In genomic region chr4:184795214-184795844, GRCh38 we compare ENCODE assay signal across 25 cellular contexts. TPM values are rescaled to one million over a fixed set of nuclear protein-coding genes. Genes with fewer than 3 reads are reported as not detected.
DNase-seq lines count a peak whose midpoint lies in the region; ATAC-seq, FAIRE-seq and TF ChIP-seq lines count a peak whose summit lies in the region.
"Had no signal": no experiment of that assay in that cellular context is flagged by ENCODE, and none has a peak within 500 bp of the region (broad histone marks: within the 10 kb centered on the region; RNA-seq: fewer than 3 reads in every experiment).

No MANE protein-coding gene starts in this region.

- TF ChIP-seq EP300 in stomach (IDR thresholded peaks at IDR 0.05): no peak

- no peak overlapping the region for H3K4me3 ChIP-seq in LNCaP clone FGC (ENCODE audit: low read depth, low read length)
- H3K4me3 ChIP-seq in ascending aorta: peak overlapping the region in 1 of 2 donors; percentile 31
- H3K4me3 ChIP-seq in stomach: no peak overlapping the region
- no peak overlapping the region for H3K4me3 ChIP-seq in kidney (ENCODE audit: low read length in 2 of 2)
- H3K4me3 ChIP-seq: HAP-1, lower lobe of right lung had no signal

- ATAC-seq in left lobe of liver (peak; percentile 2), HG02938 (IDR thresholded peaks at IDR 0.05; ENCODE audit: unreplicated experiment) (no peak)
- ATAC-seq: esophagus mucosa, lower lobe of right lung had no signal

- TF ChIP-seq POLR2A in stomach (IDR thresholded peaks at IDR 0.05): no peak
- no peak for TF ChIP-seq POLR2A in GM12891 (IDR thresholded peaks at IDR 0.05; ENCODE audit: low read depth, low read length)

- TF ChIP-seq CTCF in LNCaP clone FGC (IDR thresholded peaks at IDR 0.05; ENCODE audit: control insufficient read depth, extremely low read depth, insufficient read depth) (no peak), ascending aorta (IDR thresholded peaks at IDR 0.05) (no peak), stomach (IDR thresholded peaks at IDR 0.05) (no peak), kidney (IDR thresholded peaks at IDR 0.05; ENCODE audit: borderline replicate concordance, extremely low read depth, insufficient read depth) (no peak)

- peak; percentile 73 for DNase-seq in LNCaP clone FGC (ENCODE audit: low read depth)
- no peak for DNase-seq in ascending aorta (ENCODE audit: low spot score in 2 of 2)
- DNase-seq in left lobe of liver (ENCODE audit: low spot score): no peak
- DNase-seq in stomach: no peak
- no peak for DNase-seq in kidney
- DNase-seq in GM12891 (ENCODE audit: insufficient read length, low spot score): no peak
- DNase-seq: activated CD4-positive, alpha-beta T cell treated with anti-CD3 and anti-CD28 coated beads, Interleukin-2, amount 50 U/mL, for 48 hours; activated CD4-positive, CD25-positive, alpha-beta regulatory T cell; activated CD8-positive, alpha-beta memory T cell treated with anti-CD3 and anti-CD28 coated beads, Interleukin-2, amount 50 U/mL, for 4 hours; activated effector memory CD4-positive, alpha-beta T cell treated with Interleukin-2 at 50 U/mL for 16 hours; CD4-positive, CD25-positive, alpha-beta regulatory T cell; effector memory CD4-positive, alpha-beta T cell; hypothalamus; Karpas-422; lower lobe of right lung; NCI-H1048; NCI-H187; NCI-H345; NCI-H82; small intestine; stimulated activated CD4-positive, alpha-beta T cell treated with anti-CD3 and anti-CD28 coated beads, Interleukin-1b, Interleukin-23, amount 100 ng/mL, for 48 hours had no signal

- H3K9ac ChIP-seq in kidney (ENCODE audit: low read length in 2 of 2): no peak overlapping the region

- peak overlapping the region; percentile 62 to 81 for H3K27ac ChIP-seq in ascending aorta
- H3K27ac ChIP-seq in stomach: peak overlapping the region; percentile 62 to 89 (median 79)
- H3K27ac ChIP-seq in kidney (ENCODE audit: low read depth in 2 of 2, low read length in 2 of 2): no peak overlapping the region
- H3K27ac ChIP-seq: lower lobe of right lung had no signal

- H3K27me3 ChIP-seq in ascending aorta (no peaks in the 10 kb centered on the region), stomach (no peaks in the 10 kb centered on the region)

- H3K4me1 ChIP-seq in ascending aorta: peaks cover 0 to 4% of the 10 kb centered on the region in 2 donors
- H3K4me1 ChIP-seq in stomach: peaks cover 11 to 43% (median 13%) of the 10 kb centered on the region in 4 donors
- peaks cover 0 to 15% of the 10 kb centered on the region in 2 donors for H3K4me1 ChIP-seq in kidney (ENCODE audit: control insufficient read depth in 1 of 2, insufficient read depth in 1 of 2, low read depth in 1 of 2, low read length in 2 of 2)

- 30 to 49% (median 37%) methylated on average over 9 of the region's 9 CpGs for WGBS in stomach, 5 donors

- no peak for FAIRE-seq in kidney (lab: Jason Lieb, UNC)
- no peak for FAIRE-seq in GM12891 (lab: Jason Lieb, UNC)
- FAIRE-seq: frontal cortex, small intestine had no signal

- intact Hi-C loops in ascending aorta (cut with DNase I) (no loop called here), stomach (cut with DNase I; ENCODE audit: low total_unique reads) (no loop called here), kidney (cut with DNase I) (no loop called here)

- no peaks in the 10 kb centered on the region for H3K36me3 ChIP-seq in ascending aorta
- H3K36me3 ChIP-seq in stomach: peaks cover 0 to 39% (median 12%) of the 10 kb centered on the region in 4 donors
- H3K36me3 ChIP-seq in kidney (ENCODE audit: control insufficient read depth in 1 of 2, insufficient read depth in 2 of 2, low read length in 2 of 2): peaks cover 20 to 23% of the 10 kb centered on the region in 2 donors
- H3K36me3 ChIP-seq: HAP-1 had no signal

- no peaks in the 10 kb centered on the region for H3K9me3 ChIP-seq in ascending aorta
- H3K9me3 ChIP-seq in stomach: no peaks in the 10 kb centered on the region
- H3K9me3 ChIP-seq in kidney (ENCODE audit: control insufficient read depth in 1 of 2, low read length in 2 of 2): no peaks in the 10 kb centered on the region
- H3K9me3 ChIP-seq: HAP-1, lower lobe of right lung had no signal

TF ChIP-seq in GM12891, 5 proteins besides CTCF, POLR2A, EP300 and RAD21:
- TF ChIP-seq POU2F2 (IDR thresholded peaks at IDR 0.05; ENCODE audit: low read depth, low read length): no peak
- no peak for TF ChIP-seq TAF1 (IDR thresholded peaks at IDR 0.05; ENCODE audit: low read depth, low read length)
- no peak for TF ChIP-seq POLR2AphosphoS5 (IDR thresholded peaks at IDR 0.05; ENCODE audit: low read depth, low read length)
- TF ChIP-seq SPI1 (IDR thresholded peaks at IDR 0.05; ENCODE audit: low read depth, low read length): no peak
- no peak for TF ChIP-seq PAX5 (IDR thresholded peaks at IDR 0.05; ENCODE audit: insufficient read depth, low read length, severe bottlenecking)

RNA-seq across cellular contexts. Expression of gene ACSL1, which starts 30.4 kb away (rescaled TPM):
- 31.8 TPM for total RNA-seq in ascending aorta
- total RNA-seq in left lobe of liver: 818 TPM
- total RNA-seq in stomach: 1,000 to 10,000 TPM in 1 of 5 donors, 10 to 100 TPM in 4; 47.1 to 1,170 (median 61.8) TPM
- 10 to 100 TPM; 42.8 to 48.2 (median 44.0) TPM for polyA plus RNA-seq in stomach
- total RNA-seq in kidney: 98.1 TPM
- polyA plus RNA-seq in kidney (ENCODE audit: insufficient read depth, low read depth, low replicate concordance): 322 TPM
- 25.2 TPM for polyA plus RNA-seq in GM12891 (2012; ENCODE audit: low read depth, missing spikeins)

Comparison
In these comparisons a context has a peak if more than half of its experiments do, and no peak if none do; other contexts are left out.
1. H3K27ac ChIP-seq: peak in ascending aorta (2 of 2) and stomach (5 of 5); none in kidney (0 of 2).